15 cellular contexts compared by ENCODE assay signal in genomic region chr10:20017961-20018360, GRCh38.
"Had no signal": no experiment of that assay in that cellular context is flagged by ENCODE, and none has a peak within 500 bp of the region (broad histone marks: within the 10 kb centered on the region; RNA-seq: fewer than 3 reads in every experiment).

No MANE protein-coding gene starts in this region.

- H3K27me3 ChIP-seq: body of pancreas, dorsolateral prefrontal cortex, esophagus muscularis mucosa, heart right ventricle, pancreas, tibial artery had no signal

- H3K27ac ChIP-seq: body of pancreas, esophagus muscularis mucosa, heart right ventricle, left ventricle myocardium inferior, pancreas, skin epidermis, tibial artery had no signal

- H3K4me3 ChIP-seq: body of pancreas, dorsolateral prefrontal cortex, esophagus muscularis mucosa, heart right ventricle, left ventricle myocardium inferior, pancreas, skin epidermis, tibial artery had no signal

- ATAC-seq: body of pancreas, pancreas, T-helper 17 cell had no signal

- DNase-seq: activated B cell treated with CpG ODN at 0.5 μM for 24 hours; activated CD4-positive, alpha-beta T cell treated with anti-CD3 and anti-CD28 coated beads, Interleukin-2, amount 10 ng/mL, durations not matched to agents 24 days and 14 days; activated CD8-positive, alpha-beta memory T cell treated with anti-CD3 and anti-CD28 coated beads for 24 hours; activated naive CD4-positive, alpha-beta T cell treated with anti-CD3 and anti-CD28 coated beads, Interleukin-2, amount 10 ng/mL, durations not matched to agents 7 days and 5 days; body of pancreas; cerebellar nuclear complex; dorsolateral prefrontal cortex; heart right ventricle; islet precursor cell; left ventricle myocardium inferior; pancreas; T-helper 17 cell; tibial artery had no signal

- H3K4me1 ChIP-seq: body of pancreas, pancreas had no signal

- H3K36me3 ChIP-seq: esophagus muscularis mucosa, heart right ventricle, left ventricle myocardium inferior, pancreas, tibial artery had no signal

- H3K9me3 ChIP-seq: body of pancreas, esophagus muscularis mucosa, left ventricle myocardium inferior, pancreas, tibial artery had no signal
